Comparison of ENCODE assay signal across 1 cellular context in genomic region chr16:28924762-28925385, GRCh38.
TF ChIP-seq lines count a peak whose summit lies in the region.

Gene RABEP2 (minus strand): TSS chr16:28925238. CDS start chr16:28925163, 75 bp downstream.

TF ChIP-seq in HepG2, 621 proteins besides CTCF, POLR2A, EP300 and RAD21 (continued from another document and continues in another):
- TF ChIP-seq CEBPZ (IDR thresholded peaks at IDR 0.05; ENCODE audit: low read length) (no peak), DMAP1 (CRISPR knock-in tag; IDR thresholded peaks at IDR 0.05) (no peak), ZNF747 (CRISPR knock-in tag; IDR thresholded peaks at IDR 0.05; ENCODE audit: borderline replicate concordance) (peak; percentile 39; the same call in 1 of the 2 replicates), ZNF766 (CRISPR knock-in tag; IDR thresholded peaks at IDR 0.05; ENCODE audit: borderline replicate concordance) (0 out of 2 replicates have a peak, but pooled peaks have one; percentile 19), ZSCAN12 (CRISPR knock-in tag; IDR thresholded peaks at IDR 0.05) (no peak), HMGXB3 (CRISPR knock-in tag; IDR thresholded peaks at IDR 0.05; ENCODE audit: borderline replicate concordance) (0 out of 2 replicates have a peak, but pooled peaks have one; percentile 60), KLF9 (CRISPR knock-in tag; IDR thresholded peaks at IDR 0.05; ENCODE audit: low read depth) (peak; percentile 84; the same call in 1 of the 2 replicates), ZNF121 (CRISPR knock-in tag; IDR thresholded peaks at IDR 0.05) (no peak), SMYD3 (CRISPR knock-in tag; IDR thresholded peaks at IDR 0.05) (no peak), ZNF672 (CRISPR knock-in tag; IDR thresholded peaks at IDR 0.05) (no peak), THAP7 (CRISPR knock-in tag; IDR thresholded peaks at IDR 0.05) (no peak), NFAT5 (CRISPR knock-in tag; IDR thresholded peaks at IDR 0.05) (no peak), HOXA9 (CRISPR knock-in tag; IDR thresholded peaks at IDR 0.05; ENCODE audit: borderline replicate concordance) (no peak), GMEB1 (CRISPR knock-in tag; IDR thresholded peaks at IDR 0.05; ENCODE audit: borderline replicate concordance) (peak; percentile 60), ZNF776 (CRISPR knock-in tag; IDR thresholded peaks at IDR 0.05) (no peak), ZZZ3 (CRISPR knock-in tag; IDR thresholded peaks at IDR 0.05; ENCODE audit: borderline replicate concordance) (peak; percentile 28; the same call in 1 of the 2 replicates), ZNF382 (CRISPR knock-in tag; IDR thresholded peaks at IDR 0.05; ENCODE audit: borderline replicate concordance) (no peak), XBP1 (CRISPR knock-in tag; IDR thresholded peaks at IDR 0.05) (no peak), FOXC1 (CRISPR knock-in tag; IDR thresholded peaks at IDR 0.05; ENCODE audit: borderline replicate concordance) (peak; percentile 60; the same call in 1 of the 2 replicates), TAF1 (CRISPR knock-in tag; IDR thresholded peaks at IDR 0.05) (peak; percentile 17; the same call in 1 of the 2 replicates), E2F2 (CRISPR knock-in tag; IDR thresholded peaks at IDR 0.05; ENCODE audit: borderline replicate concordance) (no peak), ZNF496 (CRISPR knock-in tag; IDR thresholded peaks at IDR 0.05; ENCODE audit: insufficient replicate concordance) (no peak), HCFC1 (IDR thresholded peaks at IDR 0.05; ENCODE audit: low read depth, low read length) (peak; percentile 24; the same call in 1 of the 2 replicates), MLLT10 (CRISPR knock-in tag; IDR thresholded peaks at IDR 0.05) (no peak), HIVEP1 (CRISPR knock-in tag; IDR thresholded peaks at IDR 0.05) (no peak), ISX (CRISPR knock-in tag; conservative IDR thresholded peaks at IDR 0.05) (no peak), IKZF5 (CRISPR knock-in tag; IDR thresholded peaks at IDR 0.05) (no peak), ZNF33A (CRISPR knock-in tag; IDR thresholded peaks at IDR 0.05; ENCODE audit: borderline replicate concordance) (no peak), EED (CRISPR knock-in tag; IDR thresholded peaks at IDR 0.05) (no peak), DR1 (CRISPR knock-in tag; IDR thresholded peaks at IDR 0.05) (no peak; the same call in 1 of the 2 replicates), NFRKB (IDR thresholded peaks at IDR 0.05) (no peak), MXD1 (CRISPR knock-in tag; IDR thresholded peaks at IDR 0.05) (no peak), SOX13 (IDR thresholded peaks at IDR 0.05) (no peak), SOX13 (CRISPR knock-in tag; conservative IDR thresholded peaks at IDR 0.05 in 1 of 2, IDR thresholded peaks at IDR 0.05 in 1 of 2) (0 out of 4 replicates have a peak, but pooled peaks of 1 of the 2 experiments have one; percentile 10), ZNF567 (CRISPR knock-in tag; IDR thresholded peaks at IDR 0.05; ENCODE audit: borderline replicate concordance) (no peak), KAT8 (CRISPR knock-in tag; IDR thresholded peaks at IDR 0.05) (peak; percentile 64), SMC3 (IDR thresholded peaks at IDR 0.05; ENCODE audit: low read length) (no peak), ZNF737 (CRISPR knock-in tag; IDR thresholded peaks at IDR 0.05; ENCODE audit: borderline replicate concordance) (no peak), ZHX1 (CRISPR knock-in tag; IDR thresholded peaks at IDR 0.05; ENCODE audit: low read depth) (peak; percentile 18; the same call in 1 of the 2 replicates), ZNF136 (CRISPR knock-in tag; IDR thresholded peaks at IDR 0.05; ENCODE audit: low read depth) (no peak)
